Comparison of ENCODE assay signal across 8 cellular contexts in genomic region chr12:48924617-48925217, GRCh38. TPM values are rescaled to one million over a fixed set of nuclear protein-coding genes. Genes with fewer than 3 reads are reported as not detected.
DNase-seq lines count a peak whose midpoint lies in the region; TF ChIP-seq lines count a peak whose summit lies in the region.

No MANE protein-coding gene starts in this region.

- no peaks in the 10 kb centered on the region for H3K9me3 Mint-ChIP-seq in osteocyte (ENCODE audit: unreplicated experiment)

- no peaks in the 10 kb centered on the region for H3K9me3 ChIP-seq in HEK293 (ENCODE audit: control insufficient read depth, insufficient read depth, low read depth, low read length)
- no peaks in the 10 kb centered on the region for H3K9me3 ChIP-seq in tibial nerve

- 2 to 3% methylated on average over 28 to 38 of the region's 39 CpGs for WGBS in tibial nerve, 2 donors

- TF ChIP-seq POLR2A in tibial nerve (IDR thresholded peaks at IDR 0.05): no peak

- H3K27ac Mint-ChIP-seq in osteocyte (ENCODE audit: unreplicated experiment): peak overlapping the region; percentile 50

- H3K4me1 ChIP-seq in HEK293 (ENCODE audit: control insufficient read depth, insufficient read depth, low read length) (no peaks in the 10 kb centered on the region), tibial nerve (peaks cover 0 to 18% (median 2%) of the 10 kb centered on the region in 4 donors)

- peak overlapping the region; percentile 69 for H3K4me3 Mint-ChIP-seq in osteocyte (ENCODE audit: unreplicated experiment)

- H3K27ac ChIP-seq in HEK293 (ENCODE audit: extremely low read depth, low read depth, low read length) (peak overlapping the region; percentile 49; the same call in 1 of the 2 replicates), tibial nerve (peak overlapping the region in 2 of 4 donors; percentile 77 to 86)

- peaks cover 33% of the 10 kb centered on the region for H3K36me3 Mint-ChIP-seq in osteocyte (ENCODE audit: unreplicated experiment)

- no peaks in the 10 kb centered on the region for H3K27me3 ChIP-seq in tibial nerve

- POLR2A ChIA-PET in HEK293 (lab: Yijun Ruan, JAX): interaction anchor here (2.1 kb wide), 1 partner anchor 33 kb away, joined by 5 read pairs; the partner anchor contains the start of gene ARF3

- no peak for TF ChIP-seq EP300 in tibial nerve (IDR thresholded peaks at IDR 0.05)

- H3K36me3 ChIP-seq in HEK293 (ENCODE audit: control insufficient read depth in 2 of 2, insufficient read depth in 1 of 2, low read length in 2 of 2) (peaks cover 14 to 59% of the 10 kb centered on the region in 2 experiments; a peak in 2 of 3 replicates), tibial nerve (peaks cover 0 to 14% (median 0%) of the 10 kb centered on the region in 3 donors)

- H3K27me3 Mint-ChIP-seq in osteocyte (ENCODE audit: unreplicated experiment): no peaks in the 10 kb centered on the region

- H3K4me1 Mint-ChIP-seq in osteocyte (ENCODE audit: unreplicated experiment): no peaks in the 10 kb centered on the region

- TF ChIP-seq CTCF in GM12873 (IDR thresholded peaks at IDR 0.05; ENCODE audit: insufficient read depth, low read depth, low read length, missing control alignments) (peak; percentile 94), HEK293 (tag by site-specific recombination; IDR thresholded peaks at IDR 0.05) (no peak), osteocyte (IDR thresholded peaks at IDR 0.05) (no peak), tibial nerve (IDR thresholded peaks at IDR 0.05) (peak; percentile 32 to 58 (median 48))

- CTCF ChIA-PET in HEK293 (lab: Yijun Ruan, JAX): interaction anchor here (0.9 to 5.3 kb wide), 8 partner anchors 12 to 119 kb away, joined by 3 to 40 read pairs (median 6); a partner anchor contains a TSS

- H3K4me3 ChIP-seq in HEK293 (ENCODE audit: low read depth, low read length): peak overlapping the region; percentile 38
- peak overlapping the region; percentile 53 to 90 (median 76) for H3K4me3 ChIP-seq in tibial nerve

- DNase-seq in NCI-H128 (lab: John Stamatoyannopoulos, UW; ENCODE audit: unreplicated experiment) (peak; percentile 35), fibroblast of gingiva (ENCODE audit: low read depth) (peak; percentile 17), osteocyte (ENCODE audit: extremely low spot score, unreplicated experiment) (no peak), tibial nerve (ENCODE audit: low spot score in 2 of 2) (peak in 1 of 2 donors; percentile 25), cortex of kidney (lab: John Stamatoyannopoulos, UW) (no peak)
- peak; percentile 36 for DNase-seq in activated CD8-positive, alpha-beta memory T cell treated with anti-CD3 and anti-CD28 coated beads, Interleukin-2, amount 50 U/mL, for 24 hours (ENCODE audit: extremely low read depth)

TF ChIP-seq in HEK293, 187 proteins besides CTCF, POLR2A, EP300 and RAD21:
- peak; percentile 9; the same call in 1 of the 2 replicates for TF ChIP-seq ZNF654 (tag by site-specific recombination; IDR thresholded peaks at IDR 0.05; ENCODE audit: low read depth)
- no peak for TF ChIP-seq MZF1 (tag by site-specific recombination; IDR thresholded peaks at IDR 0.05; ENCODE audit: borderline replicate concordance)
- peak; percentile 62 for TF ChIP-seq ZNF341 (tag by site-specific recombination; IDR thresholded peaks at IDR 0.05; ENCODE audit: low read depth)

RNA-seq across cellular contexts. Expression of gene FKBP11, which starts 0.6 kb away (rescaled TPM):
- total RNA-seq in osteocyte: 16.2 and 16.4 TPM in 2 replicates
- 10 to 100 TPM in 2 of 4 donors, 1 to 10 TPM in 2; 6.1 to 13.6 (median 10.7) TPM for total RNA-seq in tibial nerve

RNA-seq across cellular contexts. Expression of gene ARF3, which starts 32.6 kb away (rescaled TPM):
- total RNA-seq in osteocyte: 138 and 144 TPM in 2 replicates
- total RNA-seq in tibial nerve: 10 to 100 TPM; 45.3 to 55.2 (median 49.3) TPM

RNA-seq across cellular contexts. Expression of gene WNT10B, which starts 46.8 kb away (rescaled TPM):
- total RNA-seq in osteocyte (not detected in 2 replicates), tibial nerve (10 to 100 TPM in 1 of 4 donors, 1 to 10 TPM in 2, under 1 TPM in 1; 0.60 to 11.0 (median 3.6) TPM)

RNA-seq across cellular contexts. Expression of gene WNT1, which starts 53.4 kb away (rescaled TPM):
- not detected in 2 replicates for total RNA-seq in osteocyte
- not detected for total RNA-seq in tibial nerve

RNA-seq across cellular contexts. Expression of gene RND1, which starts 59.0 kb away (rescaled TPM):
- total RNA-seq in osteocyte (0.89 and 1.0 TPM in 2 replicates), tibial nerve (1 to 10 TPM in 1 of 4 donors, not detected in 3; 1.8 TPM)

Comparison
In these comparisons a context has a peak if more than half of its experiments do, and no peak if none do; other contexts are left out.
1. CTCF ChIP-seq: peak in GM12873 (single experiment) and tibial nerve (5 of 5); none in HEK293 (single experiment) and osteocyte (single experiment).
2. DNase-seq: peak in NCI-H128 (single experiment), activated CD8-positive, alpha-beta memory T cell treated with anti-CD3 and anti-CD28 coated beads, Interleukin-2, amount 50 U/mL, for 24 hours (single experiment) and fibroblast of gingiva (single experiment); none in osteocyte (single experiment) and cortex of kidney (single experiment).